ENCODE assay signal across 16 cellular contexts in genomic region chr11:133198326-133198725, GRCh38.
"Had no signal": no experiment of that assay in that cellular context is flagged by ENCODE, and none has a peak within 500 bp of the region (broad histone marks: within the 10 kb centered on the region; RNA-seq: fewer than 3 reads in every experiment).

No MANE protein-coding gene starts in this region.

- H3K4me3 ChIP-seq: hepatocyte, psoas muscle, right lobe of liver, tibial artery had no signal

- FAIRE-seq: colon, kidney had no signal

- H3K27me3 ChIP-seq: foreskin keratinocyte, hepatocyte, neutrophil, right lobe of liver, tibial artery had no signal

- H3K36me3 ChIP-seq: neutrophil, right lobe of liver, tibial artery had no signal

- ATAC-seq: effector memory CD8-positive, alpha-beta T cell; foreskin keratinocyte; left colon; naive thymus-derived CD4-positive, alpha-beta T cell; psoas muscle; right lobe of liver; stimulated activated memory B cell treated with anti-CD40 and anti-IgM and Interleukin-4, amounts not matched to agents 10 μg/mL and 1 μg/mL and 100 μg/mL, for 72 hours had no signal

- DNase-seq: effector memory CD8-positive, alpha-beta T cell; foreskin keratinocyte; kidney; left colon; naive thymus-derived CD4-positive, alpha-beta T cell; nephron progenitor cell; psoas muscle; retina; right lobe of liver; stimulated activated CD4-positive, alpha-beta T cell treated with anti-CD3 and anti-CD28 coated beads, Interleukin-4, amount 100 ng/mL, for 1 hour; stimulated activated CD8-positive, alpha-beta memory T cell treated with anti-CD3 and anti-CD28 coated beads, Interleukin-4, amount 100 ng/mL, for 48 hours; tibial artery had no signal
